ENCODE assay signal across 19 cellular contexts in genomic region chr1:91273875-91274274, GRCh38.
"Had no signal": no experiment of that assay in that cellular context is flagged by ENCODE, and none has a peak within 500 bp of the region (broad histone marks: within the 10 kb centered on the region; RNA-seq: fewer than 3 reads in every experiment).

No MANE protein-coding gene starts in this region.

- DNase-seq: activated CD4-positive, alpha-beta T cell treated with anti-CD3 and anti-CD28 coated beads for 36 hours; activated CD8-positive, alpha-beta memory T cell treated with anti-CD3 and anti-CD28 coated beads, Interleukin-2, amount 50 U/mL, for 48 hours; activated CD8-positive, alpha-beta T cell treated with anti-CD3 and anti-CD28 coated beads for 36 hours; activated naive CD8-positive, alpha-beta T cell treated with anti-CD3 and anti-CD28 coated beads, Interleukin-2, amount 10 ng/mL, durations not matched to agents 7 days and 5 days; anterior cingulate cortex; colonic mucosa; effector memory CD4-positive, alpha-beta T cell; erythroblast; head of caudate nucleus; left colon; occipital lobe; right lobe of liver; stimulated activated CD4-positive, alpha-beta T cell treated with anti-CD3 and anti-CD28 coated beads, Interleukin-2, amount 100 ng/mL, for 24 hours; stimulated activated naive CD4-positive, alpha-beta T cell; substantia nigra; transverse colon had no signal

- H3K4me3 ChIP-seq: colonic mucosa, lung, prostate gland, right lobe of liver, transverse colon had no signal

- H3K9me3 ChIP-seq: colonic mucosa, prostate gland, right lobe of liver, transverse colon had no signal

- H3K4me1 ChIP-seq: colonic mucosa, prostate gland, right lobe of liver, transverse colon had no signal

- H3K27ac ChIP-seq: colonic mucosa, prostate gland, right lobe of liver, transverse colon, VCaP had no signal

- H3K27me3 ChIP-seq: colonic mucosa, right lobe of liver, transverse colon had no signal

- H3K36me3 ChIP-seq: colonic mucosa, prostate gland, right lobe of liver, transverse colon had no signal

- ATAC-seq: activated CD4-positive, alpha-beta T cell treated with anti-CD3 and anti-CD28 coated beads for 36 hours; activated CD8-positive, alpha-beta T cell treated with anti-CD3 and anti-CD28 coated beads for 36 hours; left colon; right lobe of liver had no signal
